Comparison of ENCODE assay signal across 22 cellular contexts in the genomic region with DNA sequence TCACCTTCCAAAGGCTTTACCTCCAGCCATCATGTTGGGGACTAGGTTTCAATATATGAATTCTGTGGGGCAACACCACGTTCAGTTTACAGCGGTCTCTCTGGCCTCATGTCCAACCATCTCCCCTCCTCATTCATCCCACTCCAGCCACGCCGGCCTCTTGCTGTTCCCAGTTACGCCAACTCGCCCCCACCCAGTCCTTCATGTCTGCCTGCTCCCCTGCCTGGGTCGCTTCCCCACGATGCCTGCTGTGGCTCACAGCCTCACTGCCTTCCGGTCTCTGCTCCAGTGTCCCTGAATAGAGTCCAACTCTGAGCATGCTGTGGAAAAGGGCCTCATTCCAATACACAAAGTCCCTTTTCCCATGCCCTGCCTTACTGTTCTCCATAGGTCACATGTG.
DNase-seq lines count a peak whose midpoint lies in the region; ATAC-seq and TF ChIP-seq lines count a peak whose summit lies in the region.
"Had no signal": no experiment of that assay in that cellular context is flagged by ENCODE, and none has a peak within 500 bp of the region (broad histone marks: within the 10 kb centered on the region; RNA-seq: fewer than 3 reads in every experiment).

No MANE protein-coding gene starts in this region.

- no peak overlapping the region for H2AK5ac ChIP-seq in H9 (ENCODE audit: insufficient read length, low read length)

- H3K36me3 Mint-ChIP-seq in endodermal cell (ENCODE audit: low read depth) (peaks cover 9% of the 10 kb centered on the region), H9 (ENCODE audit: insufficient read depth in 1 of 3, low read depth in 3 of 3) (no peaks in the 10 kb centered on the region)
- H3K36me3 Mint-ChIP-seq: CD14-positive monocyte; CD8-positive, alpha-beta memory T cell had no signal

- H3K9me3 ChIP-seq in endodermal cell (ENCODE audit: control insufficient read depth, low read length) = peaks cover 9% of the 10 kb centered on the region
- no peaks in the 10 kb centered on the region for H3K9me3 ChIP-seq in sigmoid colon
- H3K9me3 ChIP-seq in H9 (ENCODE audit: control insufficient read depth, low read depth, low read length) = no peaks in the 10 kb centered on the region
- H3K9me3 ChIP-seq: A549; BE2C; BLaER1 treated with 17β-estradiol and CSF1 and Interleukin-3, amounts not matched to agents 10 nM and 100 nM had no signal

- ATAC-seq in Right ventricle myocardium superior (ENCODE audit: poor library complexity) = no peak
- ATAC-seq: A549, GM12878, GM23338 had no signal

- H3K4me1 Mint-ChIP-seq in endodermal cell (peaks cover 13% of the 10 kb centered on the region), H9 (peaks cover 6 to 10% of the 10 kb centered on the region in 2 experiments)
- H3K4me1 Mint-ChIP-seq: CD14-positive monocyte; CD8-positive, alpha-beta memory T cell had no signal

- H3K56ac ChIP-seq in H9 (ENCODE audit: insufficient read length, low read depth, low read length) = no peak overlapping the region

- H3T11ph ChIP-seq in H9 (ENCODE audit: low read length) = no peak overlapping the region

- no peak overlapping the region for H2BK12ac ChIP-seq in H9 (ENCODE audit: insufficient read length, low read depth, low read length)

- no peaks in the 10 kb centered on the region for H3K79me1 ChIP-seq in H9 (ENCODE audit: insufficient read depth, low read depth, low read length, poor library complexity, severe bottlenecking)

- H3K4me3 ChIP-seq in endodermal cell (ENCODE audit: low read length) (no peak overlapping the region), sigmoid colon (no peak overlapping the region)
- H3K4me3 ChIP-seq: A549; BLaER1 treated with 17β-estradiol and CSF1 and Interleukin-3, amounts not matched to agents 10 nM and 100 nM; GM12878; GM23338 had no signal

- H3K36me3 ChIP-seq in endodermal cell (ENCODE audit: control insufficient read depth, insufficient read depth, low read length) = no peaks in the 10 kb centered on the region
- H3K36me3 ChIP-seq in sigmoid colon = no peaks in the 10 kb centered on the region
- H3K36me3 ChIP-seq: BLaER1 treated with 17β-estradiol and CSF1 and Interleukin-3, amounts not matched to agents 10 nM and 100 nM had no signal

- no peak overlapping the region for H3K18ac ChIP-seq in H9 (ENCODE audit: insufficient read length, low read depth, low read length)

- H3K4me1 ChIP-seq in endodermal cell (ENCODE audit: control insufficient read depth, insufficient read depth, low read length) (no peaks in the 10 kb centered on the region), sigmoid colon (no peaks in the 10 kb centered on the region), H9 (ENCODE audit: insufficient read depth, low read length) (no peaks in the 10 kb centered on the region; the same call in 1 of the 2 replicates)
- H3K4me1 ChIP-seq: A549; BLaER1 treated with 17β-estradiol and CSF1 and Interleukin-3, amounts not matched to agents 10 nM and 100 nM had no signal

- H4K91ac ChIP-seq in H9 (ENCODE audit: insufficient read length, low read depth, low read length) = no peak overlapping the region

- peaks cover 2% of the 10 kb centered on the region for H4K20me1 ChIP-seq in H9 (ENCODE audit: control insufficient read depth, insufficient read depth, insufficient read length)
- H4K20me1 ChIP-seq: BLaER1 treated with 17β-estradiol and CSF1 and Interleukin-3, amounts not matched to agents 10 nM and 100 nM had no signal

- H3K4me3 Mint-ChIP-seq in endodermal cell (no peak overlapping the region), H9 (no peak overlapping the region)
- H3K4me3 Mint-ChIP-seq: CD14-positive monocyte; CD4-positive, alpha-beta T cell; CD8-positive, alpha-beta memory T cell; GM23338 had no signal

- no peak overlapping the region for H2BK20ac ChIP-seq in H9 (ENCODE audit: low read depth, low read length, poor library complexity, severe bottlenecking)

- no peak overlapping the region for H2BK5ac ChIP-seq in H9 (ENCODE audit: insufficient read length, low read length)

- H3K23me2 ChIP-seq in H9 (ENCODE audit: insufficient read length, low read depth, low read length, poor library complexity, severe bottlenecking) = no peaks in the 10 kb centered on the region

- TF ChIP-seq CTCF in endodermal cell (conservative IDR thresholded peaks at IDR 0.05) (no peak), sigmoid colon (IDR thresholded peaks at IDR 0.05) (no peak), H9 (conservative IDR thresholded peaks at IDR 0.05) (no peak)

- intact Hi-C loops in cardiac septum (cut with DNase I) = no loop called here
- intact Hi-C loops in Right ventricle myocardium superior (cut with DNase I) = no loop called here
- intact Hi-C loops in sigmoid colon (cut with DNase I) = no loop called here

- peaks cover 1% of the 10 kb centered on the region for H3K9me3 Mint-ChIP-seq in endodermal cell
- no peaks in the 10 kb centered on the region for H3K9me3 Mint-ChIP-seq in H9
- H3K9me3 Mint-ChIP-seq: CD4-positive, alpha-beta T cell; GM23338 had no signal

- TF ChIP-seq EP300 in sigmoid colon (IDR thresholded peaks at IDR 0.05) = no peak

- no peak overlapping the region for H3K14ac ChIP-seq in H9 (ENCODE audit: insufficient read depth, low read length)

- no peak overlapping the region for H2AFZ ChIP-seq in H9 (ENCODE audit: low read length)
- H2AFZ ChIP-seq: GM23338 had no signal

- H3K4ac ChIP-seq in H9 (ENCODE audit: low read depth, low read length) = no peak overlapping the region

- H3K79me2 ChIP-seq in H9 (ENCODE audit: insufficient read depth, low read length) = no peaks in the 10 kb centered on the region

- DNase-seq in cardiac septum (ENCODE audit: low spot score) (peak; percentile 20), Right ventricle myocardium superior (no peak), endodermal cell (no peak), sigmoid colon (peak; percentile 30), H9 (no peak), UCSD-AML1 (lab: John Stamatoyannopoulos, UW; ENCODE audit: unreplicated experiment) (no peak)
- DNase-seq: 8988T; ACHN; AML-193; BE2C; CD4-positive, alpha-beta T cell; CD8-positive, alpha-beta memory T cell; DMS 273 treated with DMSO at 0.1 percent for 48 hours; DMS79; EL; GDM1; HCEC 1CT had no signal

- H2BK120ac ChIP-seq in H9 (ENCODE audit: low read depth, low read length, poor library complexity, severe bottlenecking) = no peak overlapping the region

- 94 to 97% methylated on average over 8 to 9 of the region's 9 CpGs for WGBS in endodermal cell (ENCODE audit: insufficient coverage in 1 of 2, insufficient read length in 1 of 2), 2 experiments
- 90 to 91% methylated on average over 9 of the region's 9 CpGs for WGBS in sigmoid colon, 2 donors
- WGBS in H9 (ENCODE audit: extremely low coverage, insufficient read length, low lambda C conversion rate) = no CpG with 5 or more reads among the region's 9 CpGs

- no peak overlapping the region for H4K5ac ChIP-seq in H9 (ENCODE audit: insufficient read length, low read depth, low read length)

- TF ChIP-seq POLR2A in sigmoid colon (IDR thresholded peaks at IDR 0.05) = no peak

- H3K4me2 ChIP-seq in H9 (ENCODE audit: insufficient read depth, insufficient read length, low read length) = no peak overlapping the region
- H3K4me2 ChIP-seq: A549; BLaER1 treated with 17β-estradiol and CSF1 and Interleukin-3, amounts not matched to agents 10 nM and 100 nM; GM23338 had no signal

- no peak overlapping the region for H4K8ac ChIP-seq in H9 (replicated peaks; ENCODE audit: insufficient read length, low read depth, low read length)

- H3K27ac Mint-ChIP-seq in endodermal cell = peak overlapping the region; percentile 31
- H3K27ac Mint-ChIP-seq in H9 = no peak overlapping the region
- H3K27ac Mint-ChIP-seq: CD4-positive, alpha-beta T cell; CD8-positive, alpha-beta memory T cell; GM23338 had no signal

- H2BK15ac ChIP-seq in H9 (ENCODE audit: low read depth, low read length) = no peak overlapping the region

- no peak overlapping the region for H3K23ac ChIP-seq in H9 (ENCODE audit: insufficient read length, low read depth, low read length)

- H3K27me3 Mint-ChIP-seq in endodermal cell (ENCODE audit: insufficient read depth) = peaks cover 4% of the 10 kb centered on the region
- peaks cover 17% of the 10 kb centered on the region for H3K27me3 Mint-ChIP-seq in H9 (ENCODE audit: low read depth)

- H3K9ac ChIP-seq in endodermal cell (ENCODE audit: extremely low read depth, low read length, poor library complexity, severe bottlenecking) = no peak overlapping the region
- no peak overlapping the region for H3K9ac ChIP-seq in H9 (ENCODE audit: extremely low read depth, insufficient read length, low read length)
- H3K9ac ChIP-seq: BLaER1 treated with 17β-estradiol and CSF1 and Interleukin-3, amounts not matched to agents 10 nM and 100 nM had no signal

- H3K27ac ChIP-seq in endodermal cell (ENCODE audit: low read depth, low read length) = no peak overlapping the region
- no peak overlapping the region for H3K27ac ChIP-seq in sigmoid colon
- H3K27ac ChIP-seq in H9 (ENCODE audit: insufficient read length, low read depth, low read length) = no peak overlapping the region
- H3K27ac ChIP-seq: A549; BLaER1 treated with 17β-estradiol and CSF1 and Interleukin-3, amounts not matched to agents 10 nM and 100 nM had no signal

- H3K27me3 ChIP-seq in endodermal cell (ENCODE audit: control insufficient read depth, insufficient read depth, low read length, poor library complexity, severe bottlenecking) (no peaks in the 10 kb centered on the region), sigmoid colon (no peaks in the 10 kb centered on the region), H9 (ENCODE audit: insufficient read depth, low read length) (no peaks in the 10 kb centered on the region)
- H3K27me3 ChIP-seq: BE2C; BLaER1 treated with 17β-estradiol and CSF1 and Interleukin-3, amounts not matched to agents 10 nM and 100 nM had no signal

Comparison
In these comparisons a context has a peak if more than half of its experiments do, and no peak if none do; other contexts are left out.
1. DNase-seq: peak in cardiac septum (single experiment) and sigmoid colon (single experiment); none in Right ventricle myocardium superior (single experiment), endodermal cell (single experiment), H9 (single experiment) and UCSD-AML1 (single experiment).